In genomic region chr20:8423482-8423881, GRCh38 we compare ENCODE assay signal across 1 cellular context.
TF ChIP-seq lines count a peak whose summit lies in the region.

No MANE protein-coding gene starts in this region.

TF ChIP-seq in SK-N-SH treated with all-trans-retinoic acid at 6 μM for 48 hours, 23 proteins besides CTCF, POLR2A, EP300 and RAD21 (continued from another document):
- no peak for TF ChIP-seq PATZ1 (CRISPR knock-in tag; IDR thresholded peaks at IDR 0.05; ENCODE audit: borderline replicate concordance)
